Comparison of ENCODE assay signal across 1 cellular context in the genomic region with DNA sequence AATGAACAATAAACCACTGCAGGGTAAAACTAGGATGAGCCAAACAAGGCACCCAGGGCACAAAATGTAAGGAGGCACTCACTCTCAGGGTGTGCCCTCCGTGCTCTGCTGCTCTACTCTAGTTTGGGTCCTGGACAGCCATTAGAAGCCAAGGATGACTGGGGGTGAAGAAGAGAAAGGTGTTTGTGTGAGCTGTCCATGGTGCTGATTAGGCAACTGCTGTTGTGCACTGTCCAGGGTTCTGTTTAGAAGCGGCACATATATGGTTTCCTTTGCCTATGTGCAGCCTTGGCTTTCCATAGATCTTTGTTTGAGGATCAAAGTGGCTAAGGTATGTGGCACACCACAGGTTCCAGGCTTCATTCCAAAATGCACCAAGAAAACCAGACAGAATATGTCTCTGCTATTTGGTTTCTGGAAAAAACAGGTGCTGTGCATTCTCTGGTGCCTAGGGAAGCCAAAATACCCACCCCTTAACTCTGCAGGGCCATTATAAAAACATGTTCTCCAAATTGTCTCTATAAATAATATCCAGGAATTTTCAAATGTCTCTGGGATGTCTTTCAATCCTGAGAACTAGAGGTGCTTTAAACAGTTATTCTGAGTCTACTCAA.
A peak's percentile ranks its signal among the peaks of the same experiment; 100 is the strongest.
TF ChIP-seq lines count a peak whose summit lies in the region.

No MANE protein-coding gene starts in this region.

TF ChIP-seq in K562, 482 proteins besides CTCF, POLR2A, EP300 and RAD21 (continued from another document and continues in another):
- TF ChIP-seq, protein P1, sequence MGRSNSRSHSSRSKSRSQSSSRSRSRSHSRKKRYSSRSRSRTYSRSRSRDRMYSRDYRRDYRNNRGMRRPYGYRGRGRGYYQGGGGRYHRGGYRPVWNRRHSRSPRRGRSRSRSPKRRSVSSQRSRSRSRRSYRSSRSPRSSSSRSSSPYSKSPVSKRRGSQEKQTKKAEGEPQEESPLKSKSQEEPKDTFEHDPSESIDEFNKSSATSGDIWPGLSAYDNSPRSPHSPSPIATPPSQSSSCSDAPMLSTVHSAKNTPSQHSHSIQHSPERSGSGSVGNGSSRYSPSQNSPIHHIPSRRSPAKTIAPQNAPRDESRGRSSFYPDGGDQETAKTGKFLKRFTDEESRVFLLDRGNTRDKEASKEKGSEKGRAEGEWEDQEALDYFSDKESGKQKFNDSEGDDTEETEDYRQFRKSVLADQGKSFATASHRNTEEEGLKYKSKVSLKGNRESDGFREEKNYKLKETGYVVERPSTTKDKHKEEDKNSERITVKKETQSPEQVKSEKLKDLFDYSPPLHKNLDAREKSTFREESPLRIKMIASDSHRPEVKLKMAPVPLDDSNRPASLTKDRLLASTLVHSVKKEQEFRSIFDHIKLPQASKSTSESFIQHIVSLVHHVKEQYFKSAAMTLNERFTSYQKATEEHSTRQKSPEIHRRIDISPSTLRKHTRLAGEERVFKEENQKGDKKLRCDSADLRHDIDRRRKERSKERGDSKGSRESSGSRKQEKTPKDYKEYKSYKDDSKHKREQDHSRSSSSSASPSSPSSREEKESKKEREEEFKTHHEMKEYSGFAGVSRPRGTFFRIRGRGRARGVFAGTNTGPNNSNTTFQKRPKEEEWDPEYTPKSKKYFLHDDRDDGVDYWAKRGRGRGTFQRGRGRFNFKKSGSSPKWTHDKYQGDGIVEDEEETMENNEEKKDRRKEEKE (IDR thresholded peaks at IDR 0.05; ENCODE audit: borderline replicate concordance in 1 of 2, control insufficient read depth in 1 of 2, low read depth in 2 of 2, low read length in 1 of 2), result no peak
- TF ChIP-seq NCOA2 (IDR thresholded peaks at IDR 0.05; ENCODE audit: partially characterized antibody in 2 of 2), result no peak
- no peak for TF ChIP-seq DACH1 (IDR thresholded peaks at IDR 0.05; ENCODE audit: partially characterized antibody)
- TF ChIP-seq SRSF9 (IDR thresholded peaks at IDR 0.05; ENCODE audit: borderline replicate concordance, low read depth, low read length), result no peak
- TF ChIP-seq HMG20B (CRISPR knock-in tag; IDR thresholded peaks at IDR 0.05), result no peak
- TF ChIP-seq EHMT2 (IDR thresholded peaks at IDR 0.05), result peak; percentile 100
- TF ChIP-seq CEBPB (tag; IDR thresholded peaks at IDR 0.05), result peak; percentile 22; the same call in 1 of the 2 replicates
- peak; percentile 97 for TF ChIP-seq MIER1 (IDR thresholded peaks at IDR 0.05; ENCODE audit: low read depth)
- TF ChIP-seq, protein P2, sequence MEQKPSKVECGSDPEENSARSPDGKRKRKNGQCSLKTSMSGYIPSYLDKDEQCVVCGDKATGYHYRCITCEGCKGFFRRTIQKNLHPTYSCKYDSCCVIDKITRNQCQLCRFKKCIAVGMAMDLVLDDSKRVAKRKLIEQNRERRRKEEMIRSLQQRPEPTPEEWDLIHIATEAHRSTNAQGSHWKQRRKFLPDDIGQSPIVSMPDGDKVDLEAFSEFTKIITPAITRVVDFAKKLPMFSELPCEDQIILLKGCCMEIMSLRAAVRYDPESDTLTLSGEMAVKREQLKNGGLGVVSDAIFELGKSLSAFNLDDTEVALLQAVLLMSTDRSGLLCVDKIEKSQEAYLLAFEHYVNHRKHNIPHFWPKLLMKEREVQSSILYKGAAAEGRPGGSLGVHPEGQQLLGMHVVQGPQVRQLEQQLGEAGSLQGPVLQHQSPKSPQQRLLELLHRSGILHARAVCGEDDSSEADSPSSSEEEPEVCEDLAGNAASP (IDR thresholded peaks at IDR 0.05), result no peak
- no peak for TF ChIP-seq SIRT6 (IDR thresholded peaks at IDR 0.05; ENCODE audit: low read depth, low read length)
- TF ChIP-seq SMARCA4 (IDR thresholded peaks at IDR 0.05), result no peak
- TF ChIP-seq, protein P3, sequence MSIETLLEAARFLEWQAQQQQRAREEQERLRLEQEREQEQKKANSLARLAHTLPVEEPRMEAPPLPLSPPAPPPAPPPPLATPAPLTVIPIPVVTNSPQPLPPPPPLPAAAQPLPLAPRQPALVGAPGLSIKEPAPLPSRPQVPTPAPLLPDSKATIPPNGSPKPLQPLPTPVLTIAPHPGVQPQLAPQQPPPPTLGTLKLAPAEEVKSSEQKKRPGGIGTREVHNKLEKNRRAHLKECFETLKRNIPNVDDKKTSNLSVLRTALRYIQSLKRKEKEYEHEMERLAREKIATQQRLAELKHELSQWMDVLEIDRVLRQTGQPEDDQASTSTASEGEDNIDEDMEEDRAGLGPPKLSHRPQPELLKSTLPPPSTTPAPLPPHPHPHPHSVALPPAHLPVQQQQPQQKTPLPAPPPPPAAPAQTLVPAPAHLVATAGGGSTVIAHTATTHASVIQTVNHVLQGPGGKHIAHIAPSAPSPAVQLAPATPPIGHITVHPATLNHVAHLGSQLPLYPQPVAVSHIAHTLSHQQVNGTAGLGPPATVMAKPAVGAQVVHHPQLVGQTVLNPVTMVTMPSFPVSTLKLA (conservative IDR thresholded peaks at IDR 0.05), result no peak
- TF ChIP-seq MECOM (CRISPR knock-in tag; IDR thresholded peaks at IDR 0.05), result 0 out of 2 replicates have a peak, but pooled peaks have one; percentile 26
- TF ChIP-seq MYBL2 (IDR thresholded peaks at IDR 0.05; ENCODE audit: low read depth), result no peak
- no peak for TF ChIP-seq MYBL2 (CRISPR knock-in tag; IDR thresholded peaks at IDR 0.05; ENCODE audit: borderline replicate concordance)
- TF ChIP-seq, protein P4, sequence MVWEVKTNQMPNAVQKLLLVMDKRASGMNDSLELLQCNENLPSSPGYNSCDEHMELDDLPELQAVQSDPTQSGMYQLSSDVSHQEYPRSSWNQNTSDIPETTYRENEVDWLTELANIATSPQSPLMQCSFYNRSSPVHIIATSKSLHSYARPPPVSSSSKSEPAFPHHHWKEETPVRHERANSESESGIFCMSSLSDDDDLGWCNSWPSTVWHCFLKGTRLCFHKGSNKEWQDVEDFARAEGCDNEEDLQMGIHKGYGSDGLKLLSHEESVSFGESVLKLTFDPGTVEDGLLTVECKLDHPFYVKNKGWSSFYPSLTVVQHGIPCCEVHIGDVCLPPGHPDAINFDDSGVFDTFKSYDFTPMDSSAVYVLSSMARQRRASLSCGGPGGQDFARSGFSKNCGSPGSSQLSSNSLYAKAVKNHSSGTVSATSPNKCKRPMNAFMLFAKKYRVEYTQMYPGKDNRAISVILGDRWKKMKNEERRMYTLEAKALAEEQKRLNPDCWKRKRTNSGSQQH (CRISPR knock-in tag; IDR thresholded peaks at IDR 0.05), result no peak
- TF ChIP-seq, protein P5, sequence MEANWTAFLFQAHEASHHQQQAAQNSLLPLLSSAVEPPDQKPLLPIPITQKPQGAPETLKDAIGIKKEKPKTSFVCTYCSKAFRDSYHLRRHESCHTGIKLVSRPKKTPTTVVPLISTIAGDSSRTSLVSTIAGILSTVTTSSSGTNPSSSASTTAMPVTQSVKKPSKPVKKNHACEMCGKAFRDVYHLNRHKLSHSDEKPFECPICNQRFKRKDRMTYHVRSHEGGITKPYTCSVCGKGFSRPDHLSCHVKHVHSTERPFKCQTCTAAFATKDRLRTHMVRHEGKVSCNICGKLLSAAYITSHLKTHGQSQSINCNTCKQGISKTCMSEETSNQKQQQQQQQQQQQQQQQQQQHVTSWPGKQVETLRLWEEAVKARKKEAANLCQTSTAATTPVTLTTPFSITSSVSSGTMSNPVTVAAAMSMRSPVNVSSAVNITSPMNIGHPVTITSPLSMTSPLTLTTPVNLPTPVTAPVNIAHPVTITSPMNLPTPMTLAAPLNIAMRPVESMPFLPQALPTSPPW (CRISPR knock-in tag; IDR thresholded peaks at IDR 0.05), result peak; percentile 44; the same call in 1 of the 2 replicates
- TF ChIP-seq ZZZ3 (IDR thresholded peaks at IDR 0.05), result no peak
- no peak for TF ChIP-seq ZNF830 (CRISPR knock-in tag; IDR thresholded peaks at IDR 0.05)
- TF ChIP-seq STAG1 (CRISPR knock-in tag; IDR thresholded peaks at IDR 0.05; ENCODE audit: borderline replicate concordance), result peak; percentile 36; the same call in 1 of the 2 replicates
- TF ChIP-seq, protein P6, sequence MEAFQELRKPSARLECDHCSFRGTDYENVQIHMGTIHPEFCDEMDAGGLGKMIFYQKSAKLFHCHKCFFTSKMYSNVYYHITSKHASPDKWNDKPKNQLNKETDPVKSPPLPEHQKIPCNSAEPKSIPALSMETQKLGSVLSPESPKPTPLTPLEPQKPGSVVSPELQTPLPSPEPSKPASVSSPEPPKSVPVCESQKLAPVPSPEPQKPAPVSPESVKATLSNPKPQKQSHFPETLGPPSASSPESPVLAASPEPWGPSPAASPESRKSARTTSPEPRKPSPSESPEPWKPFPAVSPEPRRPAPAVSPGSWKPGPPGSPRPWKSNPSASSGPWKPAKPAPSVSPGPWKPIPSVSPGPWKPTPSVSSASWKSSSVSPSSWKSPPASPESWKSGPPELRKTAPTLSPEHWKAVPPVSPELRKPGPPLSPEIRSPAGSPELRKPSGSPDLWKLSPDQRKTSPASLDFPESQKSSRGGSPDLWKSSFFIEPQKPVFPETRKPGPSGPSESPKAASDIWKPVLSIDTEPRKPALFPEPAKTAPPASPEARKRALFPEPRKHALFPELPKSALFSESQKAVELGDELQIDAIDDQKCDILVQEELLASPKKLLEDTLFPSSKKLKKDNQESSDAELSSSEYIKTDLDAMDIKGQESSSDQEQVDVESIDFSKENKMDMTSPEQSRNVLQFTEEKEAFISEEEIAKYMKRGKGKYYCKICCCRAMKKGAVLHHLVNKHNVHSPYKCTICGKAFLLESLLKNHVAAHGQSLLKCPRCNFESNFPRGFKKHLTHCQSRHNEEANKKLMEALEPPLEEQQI (IDR thresholded peaks at IDR 0.05), result peak; percentile 42
- TF ChIP-seq, protein P7, sequence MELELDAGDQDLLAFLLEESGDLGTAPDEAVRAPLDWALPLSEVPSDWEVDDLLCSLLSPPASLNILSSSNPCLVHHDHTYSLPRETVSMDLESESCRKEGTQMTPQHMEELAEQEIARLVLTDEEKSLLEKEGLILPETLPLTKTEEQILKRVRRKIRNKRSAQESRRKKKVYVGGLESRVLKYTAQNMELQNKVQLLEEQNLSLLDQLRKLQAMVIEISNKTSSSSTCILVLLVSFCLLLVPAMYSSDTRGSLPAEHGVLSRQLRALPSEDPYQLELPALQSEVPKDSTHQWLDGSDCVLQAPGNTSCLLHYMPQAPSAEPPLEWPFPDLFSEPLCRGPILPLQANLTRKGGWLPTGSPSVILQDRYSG (tag; conservative IDR thresholded peaks at IDR 0.05; ENCODE audit: low read depth), result peak; percentile 77; the same call in 1 of the 2 replicates
- TF ChIP-seq RFX1 (IDR thresholded peaks at IDR 0.05), result no peak
- no peak for TF ChIP-seq NR2C1 (IDR thresholded peaks at IDR 0.05)
- TF ChIP-seq NR2C1 (tag; IDR thresholded peaks at IDR 0.05), result peak; percentile 12; the same call in 1 of the 2 replicates
- TF ChIP-seq ZNF347 (CRISPR knock-in tag; IDR thresholded peaks at IDR 0.05; ENCODE audit: low read depth), result no peak
- TF ChIP-seq CHD4 (IDR thresholded peaks at IDR 0.05; ENCODE audit: insufficient read depth, insufficient replicate concordance, low read depth, low read length, poor library complexity, severe bottlenecking), result no peak
- TF ChIP-seq MBD2 (IDR thresholded peaks at IDR 0.05; ENCODE audit: borderline replicate concordance, low read depth), result no peak
- TF ChIP-seq CBX3 (IDR thresholded peaks at IDR 0.05; ENCODE audit: borderline replicate concordance in 1 of 2, low read length in 2 of 2), result no peak
- no peak for TF ChIP-seq STAT5A (IDR thresholded peaks at IDR 0.05; ENCODE audit: borderline replicate concordance, low read length)
- TF ChIP-seq NELFE (IDR thresholded peaks at IDR 0.05; ENCODE audit: insufficient read depth, insufficient read length), result no peak
- no peak for TF ChIP-seq ZNF134 (CRISPR knock-in tag; conservative IDR thresholded peaks at IDR 0.05)
- no peak for TF ChIP-seq ZKSCAN3 (CRISPR knock-in tag; IDR thresholded peaks at IDR 0.05)
- no peak for TF ChIP-seq ZNF778 (CRISPR knock-in tag; IDR thresholded peaks at IDR 0.05)
- no peak for TF ChIP-seq TAF15 (IDR thresholded peaks at IDR 0.05; ENCODE audit: low read depth, low read length)
- no peak for TF ChIP-seq HNRNPL (IDR thresholded peaks at IDR 0.05; ENCODE audit: low read depth, low read length)
- TF ChIP-seq, protein P8, sequence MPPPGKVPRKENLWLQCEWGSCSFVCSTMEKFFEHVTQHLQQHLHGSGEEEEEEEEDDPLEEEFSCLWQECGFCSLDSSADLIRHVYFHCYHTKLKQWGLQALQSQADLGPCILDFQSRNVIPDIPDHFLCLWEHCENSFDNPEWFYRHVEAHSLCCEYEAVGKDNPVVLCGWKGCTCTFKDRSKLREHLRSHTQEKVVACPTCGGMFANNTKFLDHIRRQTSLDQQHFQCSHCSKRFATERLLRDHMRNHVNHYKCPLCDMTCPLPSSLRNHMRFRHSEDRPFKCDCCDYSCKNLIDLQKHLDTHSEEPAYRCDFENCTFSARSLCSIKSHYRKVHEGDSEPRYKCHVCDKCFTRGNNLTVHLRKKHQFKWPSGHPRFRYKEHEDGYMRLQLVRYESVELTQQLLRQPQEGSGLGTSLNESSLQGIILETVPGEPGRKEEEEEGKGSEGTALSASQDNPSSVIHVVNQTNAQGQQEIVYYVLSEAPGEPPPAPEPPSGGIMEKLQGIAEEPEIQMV (tag; conservative IDR thresholded peaks at IDR 0.05; ENCODE audit: low read depth), result 0 out of 2 replicates have a peak, but pooled peaks have one; percentile 30
- TF ChIP-seq TSC22D4 (tag; IDR thresholded peaks at IDR 0.05), result no peak
- no peak for TF ChIP-seq SMARCB1 (IDR thresholded peaks at IDR 0.05; ENCODE audit: insufficient read length, low read depth)
- no peak for TF ChIP-seq SMARCE1 (IDR thresholded peaks at IDR 0.05)
- no peak for TF ChIP-seq COPS2 (conservative IDR thresholded peaks at IDR 0.05)
- TF ChIP-seq SMAD2 (IDR thresholded peaks at IDR 0.05; ENCODE audit: low read depth, low read length), result no peak
- no peak for TF ChIP-seq YY1 (IDR thresholded peaks at IDR 0.05; ENCODE audit: borderline replicate concordance in 1 of 3, control insufficient read depth in 1 of 3, extremely low read depth in 1 of 3, insufficient read depth in 3 of 3, insufficient read length in 1 of 3, insufficient replicate concordance in 2 of 3, low read depth in 1 of 3, low read length in 2 of 3)
- TF ChIP-seq, protein P9, sequence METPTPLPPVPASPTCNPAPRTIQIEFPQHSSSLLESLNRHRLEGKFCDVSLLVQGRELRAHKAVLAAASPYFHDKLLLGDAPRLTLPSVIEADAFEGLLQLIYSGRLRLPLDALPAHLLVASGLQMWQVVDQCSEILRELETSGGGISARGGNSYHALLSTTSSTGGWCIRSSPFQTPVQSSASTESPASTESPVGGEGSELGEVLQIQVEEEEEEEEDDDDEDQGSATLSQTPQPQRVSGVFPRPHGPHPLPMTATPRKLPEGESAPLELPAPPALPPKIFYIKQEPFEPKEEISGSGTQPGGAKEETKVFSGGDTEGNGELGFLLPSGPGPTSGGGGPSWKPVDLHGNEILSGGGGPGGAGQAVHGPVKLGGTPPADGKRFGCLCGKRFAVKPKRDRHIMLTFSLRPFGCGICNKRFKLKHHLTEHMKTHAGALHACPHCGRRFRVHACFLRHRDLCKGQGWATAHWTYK (CRISPR knock-in tag; IDR thresholded peaks at IDR 0.05), result no peak
